ENCODE assay signal across 15 cellular contexts in the genomic region with DNA sequence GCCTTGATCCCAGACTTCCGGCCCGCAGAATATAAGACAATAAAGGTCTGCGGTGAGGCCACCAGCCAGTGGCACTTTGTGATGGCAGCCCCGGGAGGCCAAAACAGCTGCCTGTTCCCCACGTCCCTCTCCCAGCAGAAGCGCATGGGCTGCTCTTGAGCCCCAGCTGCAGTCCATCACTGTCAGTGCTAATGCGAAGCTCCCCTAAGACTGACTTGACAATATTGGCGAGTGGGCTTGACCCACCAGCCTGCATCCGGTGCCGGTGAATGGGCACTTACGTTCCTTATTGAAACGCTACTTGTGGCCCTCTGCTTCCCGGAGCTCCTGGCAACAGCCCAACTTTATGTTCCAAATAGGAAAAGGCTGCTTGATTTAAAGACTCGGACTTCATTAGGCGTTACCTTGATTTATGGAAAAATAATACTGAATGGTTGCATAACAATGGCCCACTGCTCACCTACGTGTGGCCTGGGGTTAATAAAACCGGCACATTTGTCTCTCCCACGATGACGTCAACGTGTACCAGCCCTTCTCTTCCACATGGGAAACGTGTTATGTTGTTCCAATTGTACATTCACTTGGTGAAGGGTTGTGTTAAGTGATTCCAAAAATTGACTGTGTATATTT.
DNase-seq lines count a peak whose midpoint lies in the region; ATAC-seq, FAIRE-seq and TF ChIP-seq lines count a peak whose summit lies in the region.
"Had no signal": no experiment of that assay in that cellular context is flagged by ENCODE, and none has a peak within 500 bp of the region (broad histone marks: within the 10 kb centered on the region; RNA-seq: fewer than 3 reads in every experiment).

No MANE protein-coding gene starts in this region.

- H2AFZ ChIP-seq in endothelial cell of umbilical vein (ENCODE audit: low read depth, low read length), result peak overlapping the region; percentile 64
- H2AFZ ChIP-seq in osteoblast (ENCODE audit: low read length), result no peak overlapping the region

- H3K9me3 ChIP-seq in endothelial cell of umbilical vein (replicated peaks; ENCODE audit: control insufficient read depth, insufficient read depth, low read length), result no peaks in the 10 kb centered on the region
- H3K9me3 ChIP-seq in osteoblast (ENCODE audit: low read depth, low read length), result no peaks in the 10 kb centered on the region
- H3K9me3 ChIP-seq: mucosa of descending colon had no signal

- H3K9me3 Mint-ChIP-seq in naive thymus-derived CD8-positive, alpha-beta T cell, result no peaks in the 10 kb centered on the region

- peak; percentile 20 for DNase-seq in DMS79 treated with DMSO at 0.1 percent for 48 hours (lab: John Stamatoyannopoulos, UW)
- peak; percentile 74 for DNase-seq in NCI-H69 (lab: John Stamatoyannopoulos, UW)
- peak; percentile 88 for DNase-seq in endothelial cell of umbilical vein (ENCODE audit: low read depth, low spot score)
- peak; percentile 59 for DNase-seq in osteoblast (ENCODE audit: insufficient read length, low spot score, missing footprints)
- no peak for DNase-seq in urothelium cell line (ENCODE audit: low spot score)
- DNase-seq in naive thymus-derived CD8-positive, alpha-beta T cell, result no peak
- DNase-seq in NCI-H524 treated with DMSO at 0.1 percent for 48 hours (lab: John Stamatoyannopoulos, UW), result no peak
- DNase-seq: activated CD4-positive, CD25-positive, alpha-beta regulatory T cell treated with anti-CD3 and anti-CD28 coated beads, Interleukin-2, amount 50 U/mL, for 72 hours; DMS53; Kasumi-1; mucosa of descending colon; NCI-H187; NCI-H82; RPMI8226 had no signal

- H3K27ac ChIP-seq in endothelial cell of umbilical vein (ENCODE audit: insufficient read depth, low read depth, low read length) (no peak overlapping the region), osteoblast (ENCODE audit: low read depth, low read length) (no peak overlapping the region)

- H3K27me3 Mint-ChIP-seq in naive thymus-derived CD8-positive, alpha-beta T cell, result no peaks in the 10 kb centered on the region

- H3K4me2 ChIP-seq in endothelial cell of umbilical vein (ENCODE audit: insufficient read depth, low read length) (peak overlapping the region; percentile 51), osteoblast (ENCODE audit: insufficient read depth, low read length) (no peak overlapping the region)

- no peak for ATAC-seq in GM21528 (IDR thresholded peaks at IDR 0.05; ENCODE audit: low FRiP score, unreplicated experiment)
- no peak for ATAC-seq in naive thymus-derived CD8-positive, alpha-beta T cell
- ATAC-seq: mucosa of descending colon had no signal

- no peak for TF ChIP-seq POLR2A in endothelial cell of umbilical vein (IDR thresholded peaks at IDR 0.05; ENCODE audit: low read depth, low read length)

- H3K27ac Mint-ChIP-seq in naive thymus-derived CD8-positive, alpha-beta T cell, result no peak overlapping the region

- H4K20me1 ChIP-seq in endothelial cell of umbilical vein (replicated peaks; ENCODE audit: control insufficient read depth, extremely low read depth, insufficient read depth, low read length) (no peaks in the 10 kb centered on the region), osteoblast (ENCODE audit: insufficient read depth, low read length) (no peaks in the 10 kb centered on the region)

- H3K79me2 ChIP-seq in endothelial cell of umbilical vein (ENCODE audit: control insufficient read depth, insufficient read depth, low read length), result no peaks in the 10 kb centered on the region
- H3K79me2 ChIP-seq in osteoblast (ENCODE audit: insufficient read depth, low read length), result no peaks in the 10 kb centered on the region

- FAIRE-seq in endothelial cell of umbilical vein (lab: Jason Lieb, UNC) (peak; percentile 82), urothelium cell line (lab: Jason Lieb, UNC) (no peak)

- peaks cover 8 to 24% (median 14%) of the 10 kb centered on the region in 4 donors for H3K4me1 Mint-ChIP-seq in naive thymus-derived CD8-positive, alpha-beta T cell

- H3K27me3 ChIP-seq in endothelial cell of umbilical vein (ENCODE audit: control insufficient read depth in 2 of 2, insufficient read depth in 2 of 2, low read length in 2 of 2) (no peaks in the 10 kb centered on the region), osteoblast (ENCODE audit: insufficient read depth, low read length) (peaks cover 30% of the 10 kb centered on the region)

- H3K4me3 ChIP-seq in endothelial cell of umbilical vein (replicated peaks in 1 of 3; ENCODE audit: insufficient read depth in 1 of 3, low read depth in 1 of 3, low read length in 3 of 3), result no peak overlapping the region
- no peak overlapping the region for H3K4me3 ChIP-seq in osteoblast (ENCODE audit: insufficient read depth, low read length)
- H3K4me3 ChIP-seq: mucosa of descending colon had no signal

- no peak overlapping the region for H3K9ac ChIP-seq in endothelial cell of umbilical vein (replicated peaks; ENCODE audit: extremely low read depth, insufficient read depth, low read length)

- H3K9me1 ChIP-seq in endothelial cell of umbilical vein (replicated peaks; ENCODE audit: control insufficient read depth, extremely low read depth, insufficient read depth, low read length), result no peaks in the 10 kb centered on the region

- H3K36me3 ChIP-seq in endothelial cell of umbilical vein (ENCODE audit: control insufficient read depth in 2 of 2, extremely low read depth in 1 of 2, insufficient read depth in 2 of 2, low read length in 2 of 2) (no peaks in the 10 kb centered on the region), osteoblast (ENCODE audit: insufficient read depth, low read length) (no peaks in the 10 kb centered on the region)

- POLR2A ChIA-PET in endothelial cell of umbilical vein (lab: Charles Lee), result interaction anchor here (0.6 kb wide), 1 partner anchor 330 kb away, joined by 3 read pairs; no protein-coding TSS in a partner anchor
- POLR2A ChIA-PET in naive thymus-derived CD8-positive, alpha-beta T cell (lab: Charles Lee), result no interaction called here

- intact Hi-C loops in endothelial cell of umbilical vein (cut with micrococcal nuclease), result loop anchor here (1.0 to 5.0 kb wide), 3 partner anchors 14 to 96 kb away; a partner anchor contains a TSS

- H3K4me1 ChIP-seq in endothelial cell of umbilical vein (ENCODE audit: control insufficient read depth, extremely low read depth, insufficient read depth, low read length) (peaks cover 20% of the 10 kb centered on the region), osteoblast (ENCODE audit: insufficient read depth, low read length) (no peaks in the 10 kb centered on the region)

- BruUV-seq in endothelial cell of umbilical vein (replicated peaks; lab: Mats Ljungman, UMichigan), result no TSS peak

- dilution Hi-C loops in endothelial cell of umbilical vein (cut with MboI; ENCODE audit: extremely low pct_ligation_motif_present, low sequenced_read_pairs), result no loop called here

- no peaks in the 10 kb centered on the region for H3K36me3 Mint-ChIP-seq in naive thymus-derived CD8-positive, alpha-beta T cell

- TF ChIP-seq CTCF in endothelial cell of umbilical vein (IDR thresholded peaks at IDR 0.05; ENCODE audit: extremely low read depth in 1 of 2, insufficient read depth in 1 of 2, low read depth in 1 of 2, low read length in 2 of 2) (no peak), osteoblast (IDR thresholded peaks at IDR 0.05; ENCODE audit: extremely low read depth, low read depth, low read length) (no peak)

- H3K4me3 Mint-ChIP-seq in naive thymus-derived CD8-positive, alpha-beta T cell, result no peak overlapping the region

- CTCF ChIA-PET in endothelial cell of umbilical vein (lab: Charles Lee), result interaction anchor here (0.9 to 2.3 kb wide), 6 partner anchors 9 to 141 kb away, joined by 3 to 15 read pairs (median 4); a partner anchor contains a TSS

TF ChIP-seq in endothelial cell of umbilical vein, 7 proteins besides CTCF, POLR2A, EP300 and RAD21:
- TF ChIP-seq GATA2 (IDR thresholded peaks at IDR 0.05; ENCODE audit: insufficient read depth, insufficient read length, low read depth, low read length), result no peak
- TF ChIP-seq JUN (IDR thresholded peaks at IDR 0.05; ENCODE audit: borderline replicate concordance, insufficient read depth, insufficient read length, low read depth), result peak; percentile 68

Comparison
In these comparisons a context has a peak if more than half of its experiments do, and no peak if none do; other contexts are left out.
1. DNase-seq: peak in DMS79 treated with DMSO at 0.1 percent for 48 hours (single experiment), NCI-H69 (single experiment), endothelial cell of umbilical vein (single experiment) and osteoblast (single experiment); none in urothelium cell line (single experiment), naive thymus-derived CD8-positive, alpha-beta T cell (0 of 10) and NCI-H524 treated with DMSO at 0.1 percent for 48 hours (single experiment).